Comparison of ENCODE assay signal across 12 cellular contexts in genomic region chr3:45547202-45547701, GRCh38. TPM values are rescaled to one million over a fixed set of nuclear protein-coding genes. Genes with fewer than 3 reads are reported as not detected.
DNase-seq lines count a peak whose midpoint lies in the region; ATAC-seq and TF ChIP-seq lines count a peak whose summit lies in the region.
"Had no signal": no experiment of that assay in that cellular context is flagged by ENCODE, and none has a peak within 500 bp of the region (broad histone marks: within the 10 kb centered on the region; RNA-seq: fewer than 3 reads in every experiment).

No MANE protein-coding gene starts in this region.

- H3K4me1 ChIP-seq in right atrium auricular region (peaks cover 0 to 55% of the 10 kb centered on the region in 2 donors), upper lobe of right lung (peaks cover 63% of the 10 kb centered on the region)

- no peaks in the 10 kb centered on the region for H3K9me3 ChIP-seq in right atrium auricular region
- H3K9me3 ChIP-seq in upper lobe of right lung: no peaks in the 10 kb centered on the region

- intact Hi-C loops in Right ventricle myocardium inferior (cut with DNase I) (no loop called here), upper lobe of right lung (cut with DNase I) (no loop called here)

- H3K27me3 ChIP-seq in right atrium auricular region (no peaks in the 10 kb centered on the region), upper lobe of right lung (no peaks in the 10 kb centered on the region)

- DNase-seq in right atrium auricular region (ENCODE audit: low spot score): no peak
- no peak for DNase-seq in Right ventricle myocardium inferior (ENCODE audit: missing footprints)
- peak; percentile 15 for DNase-seq in cerebellar cortex (ENCODE audit: low spot score)
- peak; percentile 91 for DNase-seq in mucosa of gallbladder (ENCODE audit: low spot score)
- no peak for DNase-seq in upper lobe of right lung
- DNase-seq in HuH-7.5 (ENCODE audit: low spot score): no peak
- no peak for DNase-seq in DMS 273 treated with DMSO at 0.1 percent for 48 hours (lab: John Stamatoyannopoulos, UW)
- DNase-seq: foreskin melanocyte, NCI-H187, NCI-H748 treated with DMSO at 0.1 percent for 48 hours, SHP77 treated with DMSO at 0.1 percent for 48 hours had no signal

- H3K27ac ChIP-seq in right atrium auricular region: peak overlapping the region; percentile 35 to 63
- peak overlapping the region; percentile 31 for H3K27ac ChIP-seq in upper lobe of right lung

- ATAC-seq in Right ventricle myocardium inferior (no peak), upper lobe of right lung (peak; percentile 25), HG03045 (IDR thresholded peaks at IDR 0.05; ENCODE audit: unreplicated experiment) (no peak)

- H3K36me3 ChIP-seq in right atrium auricular region (no peaks in the 10 kb centered on the region), upper lobe of right lung (no peaks in the 10 kb centered on the region)

- TF ChIP-seq CTCF in right atrium auricular region (IDR thresholded peaks at IDR 0.05): no peak
- no peak for TF ChIP-seq CTCF in upper lobe of right lung (IDR thresholded peaks at IDR 0.05)

- H3K4me3 ChIP-seq in right atrium auricular region: no peak overlapping the region
- H3K4me3 ChIP-seq in upper lobe of right lung: no peak overlapping the region

RNA-seq across cellular contexts. Expression of gene LIMD1, which starts 47.3 kb away (rescaled TPM):
- total RNA-seq in right atrium auricular region: 10 to 100 TPM; 15.8 to 19.4 TPM
- 34.1 TPM for total RNA-seq in Right ventricle myocardium inferior
- 76.8 TPM for total RNA-seq in mucosa of gallbladder
- 103 TPM for total RNA-seq in upper lobe of right lung

Comparison
In these comparisons a context has a peak if more than half of its experiments do, and no peak if none do; other contexts are left out.
1. DNase-seq: peak in cerebellar cortex (single experiment) and mucosa of gallbladder (single experiment); none in right atrium auricular region (single experiment), Right ventricle myocardium inferior (single experiment), upper lobe of right lung (single experiment), HuH-7.5 (single experiment) and DMS 273 treated with DMSO at 0.1 percent for 48 hours (single experiment).